Comparison of ENCODE assay signal across 8 cellular contexts in the genomic region with DNA sequence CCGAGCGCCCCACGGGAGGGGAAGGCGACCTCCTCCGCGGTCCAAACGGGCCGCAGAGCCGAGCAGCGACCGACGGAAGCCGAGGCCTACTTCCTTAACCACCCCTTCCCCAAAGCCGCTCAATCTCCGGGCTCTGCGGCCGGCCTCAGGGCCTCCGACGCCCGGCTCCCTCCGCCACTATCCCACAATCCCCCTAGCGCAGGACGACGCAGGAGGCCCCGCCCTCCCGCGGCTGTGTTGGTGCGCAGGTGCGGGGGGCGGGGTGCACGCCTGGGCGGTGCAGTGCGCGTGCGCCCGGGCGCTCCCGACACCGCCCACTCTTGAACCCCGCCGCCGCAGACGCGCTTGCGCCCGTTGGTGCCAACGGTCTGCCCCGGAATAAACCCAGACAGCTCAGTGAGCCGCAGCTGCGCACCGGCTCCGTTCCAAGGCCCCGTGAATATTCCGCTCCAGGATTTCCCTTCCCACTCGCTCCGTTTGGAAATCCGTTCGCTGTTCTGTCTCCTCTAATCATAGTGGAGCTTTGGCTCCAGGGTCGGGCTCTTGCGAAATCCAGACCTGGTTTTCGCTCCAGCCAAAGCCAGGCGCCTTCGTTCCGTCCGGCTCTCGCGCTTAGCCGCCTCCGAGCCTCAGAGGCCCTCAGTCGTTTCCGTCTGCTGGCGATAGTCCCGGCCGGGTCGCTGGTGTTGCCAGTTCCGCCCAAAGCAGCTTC. TPM values are rescaled to one million over a fixed set of nuclear protein-coding genes. Genes with fewer than 3 reads are reported as not detected.
DNase-seq lines count a peak whose midpoint lies in the region; ATAC-seq and TF ChIP-seq lines count a peak whose summit lies in the region.

PPP6R1 (minus strand) TSS at position 190 of the 712 bp plus-strand sequence. CDS start 11,914 bp downstream, outside the sequence.

- H3K4me1 Mint-ChIP-seq in CD8-positive, alpha-beta memory T cell: peaks cover 43 to 47% (median 43%) of the 10 kb centered on the region in 3 donors

- ATAC-seq in GM19468 (IDR thresholded peaks at IDR 0.05; ENCODE audit: extremely low read depth, unreplicated experiment): peak; percentile 55
- ATAC-seq in lung (ENCODE audit: insufficient read depth, low FRiP score): peak; percentile 95

- peak within 1 kb of the TSS; percentile 95 to 98 (median 98) for H3K4me3 Mint-ChIP-seq in CD8-positive, alpha-beta memory T cell

- H3K4me1 ChIP-seq in CD8-positive, alpha-beta memory T cell (ENCODE audit: insufficient read depth, low read length): peaks cover 38% of the 10 kb centered on the region
- H3K4me1 ChIP-seq in lung (ENCODE audit: control insufficient read depth in 2 of 2, insufficient read depth in 2 of 2, low read length in 2 of 2): peaks cover 9 to 22% of the 10 kb centered on the region in 2 donors

- CTCF ChIA-PET in CD8-positive, alpha-beta memory T cell (lab: Charles Lee): interaction anchor here (0.7 to 2.7 kb wide), 10 partner anchors 15 to 394 kb away, joined by 3 to 9 read pairs (median 4); partner anchors contain the start of genes HSPBP1 and TMEM238

- H3K9me3 ChIP-seq in CD8-positive, alpha-beta memory T cell (ENCODE audit: low read length): no peaks in the 10 kb centered on the region
- H3K9me3 ChIP-seq in lung (ENCODE audit: control insufficient read depth in 2 of 2, insufficient read depth in 1 of 2, low read length in 1 of 2): no peaks in the 10 kb centered on the region

- WGBS in lung, 2 donors: 0 to 1% methylated on average over 62 to 76 of the region's 76 CpGs

- H3K27me3 Mint-ChIP-seq in CD8-positive, alpha-beta memory T cell: no peaks in the 10 kb centered on the region

- H3K36me3 Mint-ChIP-seq in CD8-positive, alpha-beta memory T cell: peaks cover 0 to 40% (median 2%) of the 10 kb centered on the region in 3 donors

- POLR2A ChIA-PET in CD8-positive, alpha-beta memory T cell (lab: Charles Lee): interaction anchor here (0.7 to 2.3 kb wide), 12 partner anchors 8 to 340 kb away, joined by 3 to 33 read pairs (median 4); partner anchors contain the start of genes FIZ1, HSPBP1, KMT5C and NAT14

- no peaks in the 10 kb centered on the region for H3K36me3 ChIP-seq in CD8-positive, alpha-beta memory T cell (ENCODE audit: insufficient read depth, low read length)
- no peaks in the 10 kb centered on the region for H3K36me3 ChIP-seq in lung (ENCODE audit: control insufficient read depth in 2 of 2, insufficient read depth in 2 of 2, low read length in 2 of 2)

- H3K27me3 ChIP-seq in CD8-positive, alpha-beta memory T cell (ENCODE audit: insufficient read depth, low read length, poor library complexity, severe bottlenecking): no peaks in the 10 kb centered on the region
- H3K27me3 ChIP-seq in lung (ENCODE audit: control insufficient read depth, insufficient read depth): no peaks in the 10 kb centered on the region

- H3K4me3 ChIP-seq in CD8-positive, alpha-beta memory T cell (ENCODE audit: low read length): peak within 1 kb of the TSS; percentile 89
- peak within 1 kb of the TSS; percentile 96 for H3K4me3 ChIP-seq in lung

- peak within 1 kb of the TSS; percentile 98 to 99 (median 98) for H3K27ac Mint-ChIP-seq in CD8-positive, alpha-beta memory T cell

- no peak for TF ChIP-seq CTCF in lung (IDR thresholded peaks at IDR 0.05; ENCODE audit: control extremely low read depth, extremely low read depth)

- no peaks in the 10 kb centered on the region for H3K9me3 Mint-ChIP-seq in CD8-positive, alpha-beta memory T cell

- H3K27ac ChIP-seq in CD8-positive, alpha-beta memory T cell (ENCODE audit: low read depth, low read length): peak within 1 kb of the TSS; percentile 91
- peak within 1 kb of the TSS; percentile 90 to 92 for H3K27ac ChIP-seq in lung (ENCODE audit: low read depth in 1 of 2, low read length in 1 of 2)

- DNase-seq in CD8-positive, alpha-beta memory T cell: peak; percentile 91 to 97 (median 95)
- peak; percentile 99 for DNase-seq in HS-5 (ENCODE audit: low read depth)
- peak; percentile 92 for DNase-seq in NK-92 treated with Interleukin-12 subunit alpha and Interleukin-12 subunit beta, amount 100 ng/mL, for 24 hours (lab: John Stamatoyannopoulos, UW)
- DNase-seq in activated CD8-positive, alpha-beta memory T cell treated with anti-CD3 and anti-CD28 coated beads for 24 hours: peak; percentile 99
- DNase-seq in effector CD8-positive, alpha-beta T cell (lab: John Stamatoyannopoulos, UW): peak; percentile 86
- peak; percentile 96 for DNase-seq in lung (ENCODE audit: low spot score)
- DNase-seq in stimulated activated CD4-positive, alpha-beta T cell treated with anti-CD3 and anti-CD28 coated beads, TNF-alpha, amount 100 ng/mL, for 4 hours (ENCODE audit: low read depth in 3 of 3): peak; percentile 85 to 88 (median 87)

RNA-seq across cellular contexts. Expression of gene PPP6R1, which starts in this region (rescaled TPM):
- total RNA-seq in CD8-positive, alpha-beta memory T cell: 100 to 1,000 TPM; 216 to 225 TPM
- 143 TPM for polyA plus RNA-seq in CD8-positive, alpha-beta memory T cell
- 10 to 100 TPM; 37.3 to 86.3 TPM for total RNA-seq in lung
- 10 to 100 TPM; 37.8 to 58.4 TPM for polyA plus RNA-seq in lung

Comparison
In these comparisons a context has a peak if more than half of its experiments do, and no peak if none do; other contexts are left out.
1. Peak in every context shown above with its lines: DNase-seq, ATAC-seq, H3K4me3 ChIP-seq and H3K27ac ChIP-seq.